ENCODE assay signal across 22 cellular contexts in the genomic region with DNA sequence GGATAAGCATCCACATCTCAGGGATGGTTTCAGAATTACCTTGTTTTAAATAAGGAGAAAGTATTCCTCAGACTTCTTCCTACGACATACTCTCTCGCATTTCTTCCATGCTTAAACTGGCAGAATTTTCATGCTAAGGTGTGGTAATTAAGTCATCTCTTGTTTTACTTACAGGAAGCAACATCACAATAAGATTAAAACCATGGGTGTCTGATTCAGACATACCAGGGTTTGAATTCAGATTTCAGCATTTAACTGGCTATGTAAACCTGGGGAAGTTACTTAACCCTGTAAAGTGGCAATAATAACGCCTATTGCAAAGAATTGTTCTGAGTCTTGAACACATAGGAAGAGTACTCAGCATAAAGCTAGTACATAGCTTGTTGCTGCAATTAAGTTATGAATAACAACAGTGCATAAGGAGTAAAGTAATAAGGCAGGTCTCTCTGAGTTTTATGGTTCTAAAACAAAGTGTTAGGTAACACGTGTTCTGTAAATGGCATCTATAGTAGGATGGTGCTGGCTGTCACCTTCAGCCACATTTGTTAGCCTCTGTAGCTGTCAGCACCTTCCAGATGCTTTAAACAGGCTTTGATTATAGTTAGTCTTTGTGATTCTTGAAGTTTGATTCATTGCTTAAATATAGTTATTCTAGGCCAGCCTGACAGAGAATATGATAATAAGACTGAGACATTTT.
"Had no signal": no experiment of that assay in that cellular context is flagged by ENCODE, and none has a peak within 500 bp of the region (broad histone marks: within the 10 kb centered on the region; RNA-seq: fewer than 3 reads in every experiment).

No MANE protein-coding gene starts in this region.

- H3K4me2 ChIP-seq: neural progenitor cell, smooth muscle cell had no signal

- H3K27me3 ChIP-seq: esophagus muscularis mucosa, gastrocnemius medialis, neural progenitor cell, sigmoid colon, transverse colon, uterus had no signal

- H2AFZ ChIP-seq: neural progenitor cell had no signal

- H3K9ac ChIP-seq: neural progenitor cell had no signal

- H3K4me3 ChIP-seq: esophagus muscularis mucosa, gastrocnemius medialis, lung, neural progenitor cell, sigmoid colon, smooth muscle cell, transverse colon, uterus had no signal

- ATAC-seq: activated CD8-positive, alpha-beta memory T cell treated with anti-CD3 and anti-CD28 coated beads, Interleukin-2, amount 10 ng/mL, durations not matched to agents 7 days and 5 days; gastrocnemius medialis; naive thymus-derived CD4-positive, alpha-beta T cell; stimulated activated naive B cell treated with anti-CD40 and anti-IgM and Interleukin-4, amounts not matched to agents 10 μg/mL and 1 μg/mL and 100 μg/mL, for 72 hours had no signal

- H3K9me3 ChIP-seq: esophagus muscularis mucosa, gastrocnemius medialis, sigmoid colon, uterus had no signal

- H3K4me1 ChIP-seq: gastrocnemius medialis, neural progenitor cell, sigmoid colon, transverse colon, uterus had no signal

- DNase-seq: activated CD4-positive, alpha-beta memory T cell treated with anti-CD3 and anti-CD28 coated beads for 36 hours; activated CD4-positive, alpha-beta T cell treated with anti-CD3 and anti-CD28 coated beads for 48 hours; activated CD8-positive, alpha-beta memory T cell treated with anti-CD3 and anti-CD28 coated beads, Interleukin-2, amount 10 ng/mL, durations not matched to agents 7 days and 5 days; activated gamma-delta T cell treated with Interleukin-2 at 50 U/mL for 16 hours; anterior cingulate cortex; central memory CD4-positive, alpha-beta T cell; dermis blood vessel endothelial cell; effector memory CD4-positive, alpha-beta T cell; gastrocnemius medialis; naive thymus-derived CD4-positive, alpha-beta T cell; posterior cingulate gyrus; sigmoid colon; stimulated activated CD4-positive, alpha-beta T cell treated with anti-CD3 and anti-CD28 coated beads, Interleukin-15, amount 100 ng/mL, for 24 hours; stimulated activated CD8-positive, alpha-beta memory T cell treated with anti-CD3 and anti-CD28 coated beads, Interleukin-4, amount 100 ng/mL, for 48 hours; stimulated activated naive B cell treated with anti-CD40 and anti-IgM and Interleukin-4, amounts not matched to agents 10 μg/mL and 1 μg/mL and 100 μg/mL, for 72 hours; transverse colon; uterus had no signal

- H3K27ac ChIP-seq: esophagus muscularis mucosa, gastrocnemius medialis, neural progenitor cell, sigmoid colon, transverse colon, uterus had no signal

- H3K36me3 ChIP-seq: uterus had no signal

- FAIRE-seq: islet of Langerhans had no signal
